ENCODE assay signal across 18 cellular contexts in the genomic region with DNA sequence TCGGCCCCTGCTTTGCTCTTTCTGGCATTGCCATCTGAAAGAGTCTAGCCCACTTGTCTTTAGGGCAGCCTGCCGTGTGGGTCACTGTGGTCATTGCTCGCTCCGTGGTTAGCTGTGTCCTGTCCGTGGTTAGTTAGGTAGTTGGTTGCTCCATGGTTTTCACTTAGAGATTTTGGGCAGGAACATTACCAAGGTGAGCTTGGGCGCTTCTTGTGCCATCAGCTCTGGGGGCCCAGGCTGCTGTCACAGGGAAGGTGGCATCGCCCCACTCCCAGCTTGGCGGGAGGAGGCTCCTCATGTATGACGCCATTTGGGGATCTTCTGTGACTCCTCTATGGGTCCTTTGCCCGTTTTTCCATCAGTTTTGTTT. TPM values are rescaled to one million over a fixed set of nuclear protein-coding genes. Genes with fewer than 3 reads are reported as not detected.
DNase-seq lines count a peak whose midpoint lies in the region; ATAC-seq and TF ChIP-seq lines count a peak whose summit lies in the region.
"Had no signal": no experiment of that assay in that cellular context is flagged by ENCODE, and none has a peak within 500 bp of the region (broad histone marks: within the 10 kb centered on the region; RNA-seq: fewer than 3 reads in every experiment).

No MANE protein-coding gene starts in this region.

- H3K4me3 ChIP-seq in H7 (ENCODE audit: insufficient read depth, low read depth, low read length) (no peak overlapping the region), RWPE2 (ENCODE audit: severe bottlenecking) (no peak overlapping the region), gastrocnemius medialis (no peak overlapping the region)
- H3K4me3 ChIP-seq: GM23338, SJSA1 had no signal

- peaks cover 0 to 3% (median 0%) of the 10 kb centered on the region in 6 donors for H3K9me3 Mint-ChIP-seq in immature natural killer cell
- H3K9me3 Mint-ChIP-seq in CD4-positive, alpha-beta T cell = no peaks in the 10 kb centered on the region
- H3K9me3 Mint-ChIP-seq: central memory CD8-positive, alpha-beta T cell; GM23338 had no signal

- no peak for TF ChIP-seq POLR2A in gastrocnemius medialis (IDR thresholded peaks at IDR 0.05)

- H3K36me3 Mint-ChIP-seq in immature natural killer cell = peaks cover 0 to 4% (median 0%) of the 10 kb centered on the region in 3 donors
- H3K36me3 Mint-ChIP-seq in CD4-positive, alpha-beta T cell (ENCODE audit: low read depth) = no peaks in the 10 kb centered on the region

- intact Hi-C loops in gastrocnemius medialis (cut with DNase I; ENCODE audit: low total_unique reads) = no loop called here
- intact Hi-C loops in CD4-positive, alpha-beta T cell (cut with DNase I, micrococcal nuclease) = no loop called here

- H3K36me3 ChIP-seq in H7 (replicated peaks; ENCODE audit: control insufficient read depth, insufficient read depth, low read length) (no peaks in the 10 kb centered on the region), RWPE2 (ENCODE audit: low read depth) (no peaks in the 10 kb centered on the region), gastrocnemius medialis (no peaks in the 10 kb centered on the region)
- H3K36me3 ChIP-seq: SJSA1 had no signal

- peak; percentile 10; the same call in 1 of the 3 replicates for ATAC-seq in RWPE2 (ENCODE audit: low read depth)
- ATAC-seq in gastrocnemius medialis = no peak
- no peak for ATAC-seq in GM21737 (IDR thresholded peaks at IDR 0.05; ENCODE audit: unreplicated experiment)
- ATAC-seq in CD4-positive, alpha-beta T cell (ENCODE audit: poor library complexity) = no peak

- peaks cover 11% of the 10 kb centered on the region for H3K4me1 ChIP-seq in RWPE2 (ENCODE audit: insufficient read depth, poor library complexity, severe bottlenecking)
- H3K4me1 ChIP-seq in gastrocnemius medialis = peaks cover 85 to 92% of the 10 kb centered on the region in 2 donors

- in situ Hi-C loops in gastrocnemius medialis (cut with MboI; ENCODE audit: low sequenced_read_pairs in 4 of 4) = no loop called here

- peak overlapping the region in 1 of 5 donors; percentile 8 for H3K4me3 Mint-ChIP-seq in immature natural killer cell
- no peak overlapping the region for H3K4me3 Mint-ChIP-seq in CD4-positive, alpha-beta T cell
- H3K4me3 Mint-ChIP-seq: activated naive CD4-positive, alpha-beta T cell treated with anti-CD3 and anti-CD28 coated beads, Interleukin-2, amount 10 ng/mL, durations not matched to agents 7 days and 5 days; central memory CD8-positive, alpha-beta T cell; GM23338 had no signal

- H3K27ac ChIP-seq in RWPE2 (ENCODE audit: poor library complexity, severe bottlenecking) (no peak overlapping the region), gastrocnemius medialis (peak overlapping the region; percentile 77 to 93 (median 86))
- no peak overlapping the region for H3K27ac ChIP-seq in CD4-positive, alpha-beta T cell (ENCODE audit: low read depth, low read length)
- H3K27ac ChIP-seq: epithelial cell of prostate, KMS-11, parathyroid adenoma, SJSA1 had no signal

- POLR2A ChIA-PET in CD4-positive, alpha-beta T cell (lab: Charles Lee) = no interaction called here

- H3K9me3 ChIP-seq in RWPE2 (ENCODE audit: severe bottlenecking) (no peaks in the 10 kb centered on the region), gastrocnemius medialis (no peaks in the 10 kb centered on the region)
- H3K9me3 ChIP-seq in CD4-positive, alpha-beta T cell (ENCODE audit: control insufficient read depth, low read length) = no peaks in the 10 kb centered on the region
- H3K9me3 ChIP-seq: SJSA1 had no signal

- H3K4me1 Mint-ChIP-seq in immature natural killer cell = peaks cover 86 to 88% of the 10 kb centered on the region in 2 donors
- H3K4me1 Mint-ChIP-seq in CD4-positive, alpha-beta T cell (ENCODE audit: low read depth) = peaks cover 83% of the 10 kb centered on the region

- H3K27me3 Mint-ChIP-seq in immature natural killer cell (ENCODE audit: low read depth in 3 of 3) = peaks cover 27 to 40% (median 32%) of the 10 kb centered on the region in 3 donors
- H3K27me3 Mint-ChIP-seq in CD4-positive, alpha-beta T cell = no peaks in the 10 kb centered on the region
- H3K27me3 Mint-ChIP-seq: activated naive CD4-positive, alpha-beta T cell treated with anti-CD3 and anti-CD28 coated beads, Interleukin-2, amount 10 ng/mL, durations not matched to agents 7 days and 5 days; central memory CD8-positive, alpha-beta T cell had no signal

- H3K27me3 ChIP-seq in H7 (ENCODE audit: control insufficient read depth, insufficient read depth, low read length) = no peaks in the 10 kb centered on the region
- no peaks in the 10 kb centered on the region for H3K27me3 ChIP-seq in RWPE2 (ENCODE audit: insufficient read depth, poor library complexity, severe bottlenecking)
- no peaks in the 10 kb centered on the region for H3K27me3 ChIP-seq in gastrocnemius medialis
- no peaks in the 10 kb centered on the region for H3K27me3 ChIP-seq in CD4-positive, alpha-beta T cell (ENCODE audit: control insufficient read depth, insufficient read depth, low read length)
- H3K27me3 ChIP-seq: SJSA1 had no signal

- DNase-seq in H7 (peak; percentile 32), RWPE2 (ENCODE audit: low spot score) (no peak), immature natural killer cell (no peak), gastrocnemius medialis (no peak), ureter (ENCODE audit: low spot score) (no peak)
- no peak for DNase-seq in CD4-positive, alpha-beta T cell
- no peak for DNase-seq in activated CD4-positive, alpha-beta T cell treated with anti-CD3 and anti-CD28 coated beads for 1 hour
- DNase-seq: activated naive CD4-positive, alpha-beta T cell treated with anti-CD3 and anti-CD28 coated beads, Interleukin-2, amount 10 ng/mL, durations not matched to agents 7 days and 5 days; NCI-H2081; NCI-H748 treated with DMSO at 0.1 percent for 48 hours; stimulated activated CD4-positive, alpha-beta T cell treated with anti-CD3 and anti-CD28 coated beads, Interleukin-2, amount 100 ng/mL, for 48 hours had no signal

- TF ChIP-seq CTCF in RWPE2 (IDR thresholded peaks at IDR 0.05; ENCODE audit: poor library complexity, severe bottlenecking) (no peak), gastrocnemius medialis (IDR thresholded peaks at IDR 0.05 in 4 of 5, conservative IDR thresholded peaks at IDR 0.05 in 1 of 5) (no peak)
- no peak for TF ChIP-seq CTCF in CD4-positive, alpha-beta T cell (IDR thresholded peaks at IDR 0.05)

- peak overlapping the region in 5 of 6 donors; percentile 30 to 88 (median 82) for H3K27ac Mint-ChIP-seq in immature natural killer cell
- H3K27ac Mint-ChIP-seq in CD4-positive, alpha-beta T cell = no peak overlapping the region
- H3K27ac Mint-ChIP-seq: activated naive CD4-positive, alpha-beta T cell treated with anti-CD3 and anti-CD28 coated beads, Interleukin-2, amount 10 ng/mL, durations not matched to agents 7 days and 5 days had no signal

- CTCF ChIA-PET in CD4-positive, alpha-beta T cell (lab: Charles Lee) = no interaction called here

RNA-seq across cellular contexts. Expression of a gene that starts 53.1 kb away (rescaled TPM):
- total RNA-seq in H7 (2014; rRNA removed; shearing (Covaris generic)) = 21.0 and 29.2 TPM in 2 replicates
- 1 to 10 TPM in 1 of 3 donors, under 1 TPM in 2; 0.30 to 1.7 (median 0.48) TPM for polyA plus RNA-seq in immature natural killer cell
- total RNA-seq in gastrocnemius medialis = 100 to 1,000 TPM in 2 of 4 donors, 10 to 100 TPM in 2; 74.9 to 107 (median 92.4) TPM
- total RNA-seq in ureter = 63.5 TPM
- total RNA-seq in CD4-positive, alpha-beta T cell = 10 to 100 TPM; 22.0 to 24.8 TPM

Comparison
In these comparisons a context has a peak if more than half of its experiments do, and no peak if none do; other contexts are left out.
1. H3K27ac ChIP-seq: peak in gastrocnemius medialis (4 of 4); none in RWPE2 (single experiment) and CD4-positive, alpha-beta T cell (single experiment).